In genomic region chr21:38486705-38487104, GRCh38 we compare ENCODE assay signal across 15 cellular contexts. TPM values are rescaled to one million over a fixed set of nuclear protein-coding genes. Genes with fewer than 3 reads are reported as not detected.
DNase-seq lines count a peak whose midpoint lies in the region; ATAC-seq and TF ChIP-seq lines count a peak whose summit lies in the region.
"Had no signal": no experiment of that assay in that cellular context is flagged by ENCODE, and none has a peak within 500 bp of the region (broad histone marks: within the 10 kb centered on the region; RNA-seq: fewer than 3 reads in every experiment).

No MANE protein-coding gene starts in this region.

- H3K36me3 ChIP-seq in neutrophil (no peaks in the 10 kb centered on the region), psoas muscle (ENCODE audit: insufficient read depth in 1 of 2, low read depth in 1 of 2) (no peaks in the 10 kb centered on the region)
- H3K36me3 ChIP-seq: Peyer's patch had no signal

- H3K9me3 ChIP-seq in neutrophil (no peaks in the 10 kb centered on the region), psoas muscle (no peaks in the 10 kb centered on the region)
- H3K9me3 ChIP-seq: Peyer's patch had no signal

- 52% methylated on average over 6 of the region's 6 CpGs for WGBS in psoas muscle, 3 donors

- intact Hi-C loops in psoas muscle (cut with DNase I), result no loop called here

- H3K36me3 Mint-ChIP-seq in chondrocyte (ENCODE audit: low read depth), result peaks cover 4% of the 10 kb centered on the region
- H3K36me3 Mint-ChIP-seq in activated T-cell treated with anti-CD3 and anti-CD28 coated beads, Interleukin-2, amount 50 U/mL, for 24 hours (ENCODE audit: low read depth), result no peaks in the 10 kb centered on the region
- H3K36me3 Mint-ChIP-seq: activated naive CD8-positive, alpha-beta T cell treated with anti-CD3 and anti-CD28 coated beads, Interleukin-2, amount 10 ng/mL, durations not matched to agents 7 days and 5 days; CD4-positive, alpha-beta memory T cell had no signal

- peaks cover 3% of the 10 kb centered on the region for H3K9me3 Mint-ChIP-seq in chondrocyte (ENCODE audit: low read depth)
- H3K9me3 Mint-ChIP-seq in activated T-cell treated with anti-CD3 and anti-CD28 coated beads, Interleukin-2, amount 50 U/mL, for 24 hours, result no peaks in the 10 kb centered on the region
- H3K9me3 Mint-ChIP-seq: activated CD4-positive, alpha-beta T cell treated with anti-CD3 and anti-CD28 coated beads, Interleukin-2, amount 10 ng/mL, durations not matched to agents 24 days and 14 days; activated naive CD8-positive, alpha-beta T cell treated with anti-CD3 and anti-CD28 coated beads, Interleukin-2, amount 10 ng/mL, durations not matched to agents 7 days and 5 days had no signal

- H3K4me3 Mint-ChIP-seq in chondrocyte (ENCODE audit: unreplicated experiment), result no peak overlapping the region
- H3K4me3 Mint-ChIP-seq in activated T-cell treated with anti-CD3 and anti-CD28 coated beads, Interleukin-2, amount 50 U/mL, for 24 hours, result no peak overlapping the region
- H3K4me3 Mint-ChIP-seq: activated CD4-positive, alpha-beta T cell treated with anti-CD3 and anti-CD28 coated beads, Interleukin-2, amount 10 ng/mL, durations not matched to agents 24 days and 14 days; activated naive CD8-positive, alpha-beta T cell treated with anti-CD3 and anti-CD28 coated beads, Interleukin-2, amount 10 ng/mL, durations not matched to agents 7 days and 5 days; CD4-positive, alpha-beta memory T cell had no signal

- ATAC-seq in psoas muscle (no peak), HG03342 (IDR thresholded peaks at IDR 0.05; ENCODE audit: unreplicated experiment) (no peak)

- peak overlapping the region; percentile 89 for H3K27ac Mint-ChIP-seq in chondrocyte (ENCODE audit: unreplicated experiment)
- H3K27ac Mint-ChIP-seq in activated T-cell treated with anti-CD3 and anti-CD28 coated beads, Interleukin-2, amount 50 U/mL, for 24 hours, result no peak overlapping the region
- H3K27ac Mint-ChIP-seq: activated CD4-positive, alpha-beta T cell treated with anti-CD3 and anti-CD28 coated beads, Interleukin-2, amount 10 ng/mL, durations not matched to agents 24 days and 14 days; activated naive CD8-positive, alpha-beta T cell treated with anti-CD3 and anti-CD28 coated beads, Interleukin-2, amount 10 ng/mL, durations not matched to agents 7 days and 5 days; CD4-positive, alpha-beta memory T cell had no signal

- H3K4me1 Mint-ChIP-seq in chondrocyte (ENCODE audit: low read depth), result peaks cover 75% of the 10 kb centered on the region
- no peaks in the 10 kb centered on the region for H3K4me1 Mint-ChIP-seq in activated T-cell treated with anti-CD3 and anti-CD28 coated beads, Interleukin-2, amount 50 U/mL, for 24 hours (ENCODE audit: low read depth)
- H3K4me1 Mint-ChIP-seq: activated CD4-positive, alpha-beta T cell treated with anti-CD3 and anti-CD28 coated beads, Interleukin-2, amount 10 ng/mL, durations not matched to agents 24 days and 14 days; activated naive CD8-positive, alpha-beta T cell treated with anti-CD3 and anti-CD28 coated beads, Interleukin-2, amount 10 ng/mL, durations not matched to agents 7 days and 5 days; CD4-positive, alpha-beta memory T cell had no signal

- TF ChIP-seq CTCF in chondrocyte (IDR thresholded peaks at IDR 0.05) (no peak), neutrophil (IDR thresholded peaks at IDR 0.05) (no peak), psoas muscle (IDR thresholded peaks at IDR 0.05) (no peak)

- H3K27ac ChIP-seq in neutrophil (peak overlapping the region; percentile 42), psoas muscle (no peak overlapping the region)
- H3K27ac ChIP-seq: Peyer's patch had no signal

- peak; percentile 86 for DNase-seq in NCI-H510A treated with DMSO at 0.1 percent for 48 hours (lab: John Stamatoyannopoulos, UW)
- DNase-seq in NCI-H510A (lab: John Stamatoyannopoulos, UW), result no peak
- peak; percentile 92 for DNase-seq in NOMO-1 treated with DMSO at 0.1 percent for 48 hours (lab: John Stamatoyannopoulos, UW; ENCODE audit: unreplicated experiment)
- no peak for DNase-seq in chondrocyte (ENCODE audit: low spot score)
- DNase-seq in psoas muscle, result no peak
- DNase-seq in activated T-cell treated with anti-CD3 and anti-CD28 coated beads, Interleukin-2, amount 50 U/mL, for 24 hours, result no peak
- DNase-seq: activated CD4-positive, alpha-beta T cell treated with anti-CD3 and anti-CD28 coated beads, Interleukin-2, amount 10 ng/mL, durations not matched to agents 24 days and 14 days; activated naive CD8-positive, alpha-beta T cell treated with anti-CD3 and anti-CD28 coated beads, Interleukin-2, amount 10 ng/mL, durations not matched to agents 7 days and 5 days; CD4-positive, alpha-beta memory T cell; cerebellar nuclear complex; NCI-H1105; NCI-H446; Peyer's patch had no signal

- H3K4me3 ChIP-seq in neutrophil (ENCODE audit: low read depth in 1 of 2, low read length in 1 of 2), result no peak overlapping the region
- no peak overlapping the region for H3K4me3 ChIP-seq in psoas muscle
- H3K4me3 ChIP-seq: Peyer's patch had no signal

- peaks cover 72 to 73% of the 10 kb centered on the region in 2 experiments for H3K4me1 ChIP-seq in neutrophil (ENCODE audit: control insufficient read depth in 1 of 2, insufficient read depth in 1 of 2, low read depth in 1 of 2, low read length in 1 of 2)
- H3K4me1 ChIP-seq in psoas muscle, result peaks cover 3% of the 10 kb centered on the region

- no peaks in the 10 kb centered on the region for H3K27me3 ChIP-seq in neutrophil
- H3K27me3 ChIP-seq in psoas muscle (ENCODE audit: insufficient read depth in 3 of 3, low read length in 2 of 3), result peaks cover 0 to 11% (median 0%) of the 10 kb centered on the region in 3 donors
- H3K27me3 ChIP-seq: Peyer's patch had no signal

- no peaks in the 10 kb centered on the region for H3K27me3 Mint-ChIP-seq in chondrocyte (ENCODE audit: low read depth)
- H3K27me3 Mint-ChIP-seq in activated T-cell treated with anti-CD3 and anti-CD28 coated beads, Interleukin-2, amount 50 U/mL, for 24 hours, result peaks cover 57% of the 10 kb centered on the region

RNA-seq across cellular contexts. Expression of gene ERG, which starts 11.6 kb away (rescaled TPM):
- total RNA-seq in chondrocyte, result 33.4 to 39.8 TPM (median 34.8 TPM) in 3 replicates
- 10 to 100 TPM in 3 of 4 donors, 1 to 10 TPM in 1; 7.6 to 14.5 (median 10.8) TPM for total RNA-seq in psoas muscle
- polyA plus RNA-seq in psoas muscle, result 1 to 10 TPM; 2.7 to 6.6 (median 3.4) TPM
- total RNA-seq: activated naive CD8-positive, alpha-beta T cell treated with anti-CD3 and anti-CD28 coated beads, Interleukin-2, amount 10 ng/mL, durations not matched to agents 7 days and 5 days; CD4-positive, alpha-beta memory T cell had no signal
- polyA plus RNA-seq: CD4-positive, alpha-beta memory T cell had no signal

Comparison
In these comparisons a context has a peak if more than half of its experiments do, and no peak if none do; other contexts are left out.
1. DNase-seq: peak in NCI-H510A treated with DMSO at 0.1 percent for 48 hours (single experiment) and NOMO-1 treated with DMSO at 0.1 percent for 48 hours (single experiment); none in NCI-H510A (single experiment), chondrocyte (single experiment), psoas muscle (0 of 2) and activated T-cell treated with anti-CD3 and anti-CD28 coated beads, Interleukin-2, amount 50 U/mL, for 24 hours (single experiment).